In the genomic region with DNA sequence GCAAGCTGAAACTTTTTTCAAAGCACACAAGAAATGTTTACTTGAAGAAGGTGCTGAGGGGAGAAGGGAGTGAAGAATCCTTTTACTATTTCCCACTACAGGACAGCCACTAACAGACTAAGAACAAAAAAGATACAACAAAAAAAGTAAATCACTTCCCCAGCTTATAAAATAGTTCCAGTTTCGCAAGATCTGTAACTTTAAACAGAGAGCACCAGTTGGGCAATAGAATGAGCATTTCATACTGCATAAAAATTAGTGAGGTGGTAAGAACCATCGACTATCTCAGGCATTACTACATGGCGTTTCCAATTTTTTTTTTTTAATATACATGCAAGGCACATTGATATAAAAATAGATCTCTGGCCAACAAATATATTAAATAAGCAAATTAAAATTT, we compare ENCODE assay signal across 1 cellular context.
TF ChIP-seq lines count a peak whose summit lies in the region.

No MANE protein-coding gene starts in this region.

TF ChIP-seq in WTC11, 78 proteins besides CTCF, POLR2A, EP300 and RAD21 (continued from another document):
- TF ChIP-seq, protein P1, sequence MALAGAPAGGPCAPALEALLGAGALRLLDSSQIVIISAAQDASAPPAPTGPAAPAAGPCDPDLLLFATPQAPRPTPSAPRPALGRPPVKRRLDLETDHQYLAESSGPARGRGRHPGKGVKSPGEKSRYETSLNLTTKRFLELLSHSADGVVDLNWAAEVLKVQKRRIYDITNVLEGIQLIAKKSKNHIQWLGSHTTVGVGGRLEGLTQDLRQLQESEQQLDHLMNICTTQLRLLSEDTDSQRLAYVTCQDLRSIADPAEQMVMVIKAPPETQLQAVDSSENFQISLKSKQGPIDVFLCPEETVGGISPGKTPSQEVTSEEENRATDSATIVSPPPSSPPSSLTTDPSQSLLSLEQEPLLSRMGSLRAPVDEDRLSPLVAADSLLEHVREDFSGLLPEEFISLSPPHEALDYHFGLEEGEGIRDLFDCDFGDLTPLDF (CRISPR knock-in tag; IDR thresholded peaks at IDR 0.05) = no peak
- TF ChIP-seq ESRRA (CRISPR knock-in tag; IDR thresholded peaks at IDR 0.05; ENCODE audit: borderline replicate concordance) (no peak), NR2C2 (CRISPR knock-in tag; IDR thresholded peaks at IDR 0.05) (no peak)
- TF ChIP-seq, protein P2, sequence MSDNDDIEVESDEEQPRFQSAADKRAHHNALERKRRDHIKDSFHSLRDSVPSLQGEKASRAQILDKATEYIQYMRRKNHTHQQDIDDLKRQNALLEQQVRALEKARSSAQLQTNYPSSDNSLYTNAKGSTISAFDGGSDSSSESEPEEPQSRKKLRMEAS (CRISPR knock-in tag; IDR thresholded peaks at IDR 0.05) = no peak
- TF ChIP-seq, protein P3, sequence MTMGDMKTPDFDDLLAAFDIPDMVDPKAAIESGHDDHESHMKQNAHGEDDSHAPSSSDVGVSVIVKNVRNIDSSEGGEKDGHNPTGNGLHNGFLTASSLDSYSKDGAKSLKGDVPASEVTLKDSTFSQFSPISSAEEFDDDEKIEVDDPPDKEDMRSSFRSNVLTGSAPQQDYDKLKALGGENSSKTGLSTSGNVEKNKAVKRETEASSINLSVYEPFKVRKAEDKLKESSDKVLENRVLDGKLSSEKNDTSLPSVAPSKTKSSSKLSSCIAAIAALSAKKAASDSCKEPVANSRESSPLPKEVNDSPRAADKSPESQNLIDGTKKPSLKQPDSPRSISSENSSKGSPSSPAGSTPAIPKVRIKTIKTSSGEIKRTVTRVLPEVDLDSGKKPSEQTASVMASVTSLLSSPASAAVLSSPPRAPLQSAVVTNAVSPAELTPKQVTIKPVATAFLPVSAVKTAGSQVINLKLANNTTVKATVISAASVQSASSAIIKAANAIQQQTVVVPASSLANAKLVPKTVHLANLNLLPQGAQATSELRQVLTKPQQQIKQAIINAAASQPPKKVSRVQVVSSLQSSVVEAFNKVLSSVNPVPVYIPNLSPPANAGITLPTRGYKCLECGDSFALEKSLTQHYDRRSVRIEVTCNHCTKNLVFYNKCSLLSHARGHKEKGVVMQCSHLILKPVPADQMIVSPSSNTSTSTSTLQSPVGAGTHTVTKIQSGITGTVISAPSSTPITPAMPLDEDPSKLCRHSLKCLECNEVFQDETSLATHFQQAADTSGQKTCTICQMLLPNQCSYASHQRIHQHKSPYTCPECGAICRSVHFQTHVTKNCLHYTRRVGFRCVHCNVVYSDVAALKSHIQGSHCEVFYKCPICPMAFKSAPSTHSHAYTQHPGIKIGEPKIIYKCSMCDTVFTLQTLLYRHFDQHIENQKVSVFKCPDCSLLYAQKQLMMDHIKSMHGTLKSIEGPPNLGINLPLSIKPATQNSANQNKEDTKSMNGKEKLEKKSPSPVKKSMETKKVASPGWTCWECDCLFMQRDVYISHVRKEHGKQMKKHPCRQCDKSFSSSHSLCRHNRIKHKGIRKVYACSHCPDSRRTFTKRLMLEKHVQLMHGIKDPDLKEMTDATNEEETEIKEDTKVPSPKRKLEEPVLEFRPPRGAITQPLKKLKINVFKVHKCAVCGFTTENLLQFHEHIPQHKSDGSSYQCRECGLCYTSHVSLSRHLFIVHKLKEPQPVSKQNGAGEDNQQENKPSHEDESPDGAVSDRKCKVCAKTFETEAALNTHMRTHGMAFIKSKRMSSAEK (CRISPR knock-in tag; IDR thresholded peaks at IDR 0.05; ENCODE audit: borderline replicate concordance) = no peak
- TF ChIP-seq, protein P4, sequence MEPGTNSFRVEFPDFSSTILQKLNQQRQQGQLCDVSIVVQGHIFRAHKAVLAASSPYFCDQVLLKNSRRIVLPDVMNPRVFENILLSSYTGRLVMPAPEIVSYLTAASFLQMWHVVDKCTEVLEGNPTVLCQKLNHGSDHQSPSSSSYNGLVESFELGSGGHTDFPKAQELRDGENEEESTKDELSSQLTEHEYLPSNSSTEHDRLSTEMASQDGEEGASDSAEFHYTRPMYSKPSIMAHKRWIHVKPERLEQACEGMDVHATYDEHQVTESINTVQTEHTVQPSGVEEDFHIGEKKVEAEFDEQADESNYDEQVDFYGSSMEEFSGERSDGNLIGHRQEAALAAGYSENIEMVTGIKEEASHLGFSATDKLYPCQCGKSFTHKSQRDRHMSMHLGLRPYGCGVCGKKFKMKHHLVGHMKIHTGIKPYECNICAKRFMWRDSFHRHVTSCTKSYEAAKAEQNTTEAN (CRISPR knock-in tag; IDR thresholded peaks at IDR 0.05) = no peak
- TF ChIP-seq, protein P5, sequence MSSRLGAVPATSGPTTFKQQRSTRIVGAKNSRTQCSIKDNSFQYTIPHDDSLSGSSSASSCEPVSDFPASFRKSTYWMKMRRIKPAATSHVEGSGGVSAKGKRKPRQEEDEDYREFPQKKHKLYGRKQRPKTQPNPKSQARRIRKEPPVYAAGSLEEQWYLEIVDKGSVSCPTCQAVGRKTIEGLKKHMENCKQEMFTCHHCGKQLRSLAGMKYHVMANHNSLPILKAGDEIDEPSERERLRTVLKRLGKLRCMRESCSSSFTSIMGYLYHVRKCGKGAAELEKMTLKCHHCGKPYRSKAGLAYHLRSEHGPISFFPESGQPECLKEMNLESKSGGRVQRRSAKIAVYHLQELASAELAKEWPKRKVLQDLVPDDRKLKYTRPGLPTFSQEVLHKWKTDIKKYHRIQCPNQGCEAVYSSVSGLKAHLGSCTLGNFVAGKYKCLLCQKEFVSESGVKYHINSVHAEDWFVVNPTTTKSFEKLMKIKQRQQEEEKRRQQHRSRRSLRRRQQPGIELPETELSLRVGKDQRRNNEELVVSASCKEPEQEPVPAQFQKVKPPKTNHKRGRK (CRISPR knock-in tag; IDR thresholded peaks at IDR 0.05; ENCODE audit: borderline replicate concordance) = no peak
TF ChIP-seq in WTC11: peak in this region for 0.
